Comparison of ENCODE assay signal across 15 cellular contexts in the genomic region with DNA sequence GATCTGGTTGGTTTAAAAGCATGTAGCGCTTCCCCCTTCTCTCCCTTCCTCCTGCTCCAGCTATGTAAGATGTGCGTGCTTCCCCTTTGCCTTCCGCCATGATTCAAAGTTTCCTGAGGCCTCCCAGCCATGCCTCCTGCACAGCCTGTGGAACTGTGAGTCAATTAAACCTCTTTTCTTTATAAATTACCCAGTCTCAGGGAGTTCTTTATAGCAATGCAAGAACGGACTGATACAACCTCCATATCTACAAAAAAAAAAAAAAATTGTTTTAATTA.
"Had no signal": no experiment of that assay in that cellular context is flagged by ENCODE, and none has a peak within 500 bp of the region (broad histone marks: within the 10 kb centered on the region; RNA-seq: fewer than 3 reads in every experiment).

No MANE protein-coding gene starts in this region.

- ATAC-seq: foreskin keratinocyte; gastroesophageal sphincter; left cardiac atrium; left lung; naive thymus-derived CD4-positive, alpha-beta T cell; psoas muscle; stimulated activated effector memory CD8-positive, alpha-beta T cell treated with anti-CD3 and anti-CD28 coated beads, Interleukin-12 subunit alpha, Interleukin-12 subunit beta, amount 100 ng/mL, for 72 hours had no signal

- DNase-seq: effector memory CD4-positive, alpha-beta T cell; left cardiac atrium; mesendoderm; midbrain; naive thymus-derived CD4-positive, alpha-beta T cell; psoas muscle; sigmoid colon; stimulated activated CD4-positive, alpha-beta T cell treated with anti-CD3 and anti-CD28 coated beads, Interleukin-4, amount 100 ng/mL, for 24 hours; stimulated activated naive CD4-positive, alpha-beta T cell treated with Interleukin-2 at 50 U/mL for 16 hours; thyroid gland had no signal

- FAIRE-seq: endothelial cell of umbilical vein had no signal
